In the genomic region with DNA sequence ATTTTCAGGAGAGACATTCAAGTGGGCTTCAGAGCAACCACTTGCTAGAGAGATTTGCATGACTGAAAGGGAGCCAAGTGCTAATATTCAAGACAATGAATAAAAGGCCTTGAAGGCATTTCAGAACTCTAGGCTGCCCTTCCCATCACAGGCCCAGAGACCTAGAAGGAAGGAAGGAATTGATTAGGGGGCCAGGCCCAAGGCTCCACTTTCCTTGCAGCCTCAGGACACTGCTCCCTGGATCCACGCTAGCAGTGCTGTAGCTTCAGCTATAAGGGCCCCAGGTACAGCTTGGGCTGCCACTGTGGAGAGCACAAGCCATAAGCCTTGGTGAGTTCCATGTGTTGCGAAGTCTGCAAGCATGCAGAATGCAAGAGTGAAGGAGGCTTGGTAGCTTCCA, we compare ENCODE assay signal across 26 cellular contexts.
"Had no signal": no experiment of that assay in that cellular context is flagged by ENCODE, and none has a peak within 500 bp of the region (broad histone marks: within the 10 kb centered on the region; RNA-seq: fewer than 3 reads in every experiment).

No MANE protein-coding gene starts in this region.

- ATAC-seq: foreskin keratinocyte; gastroesophageal sphincter; heart left ventricle; left lung; naive thymus-derived CD4-positive, alpha-beta T cell; pancreas; right lobe of liver; stimulated activated naive CD8-positive, alpha-beta T cell treated with anti-CD3 and anti-CD28 coated beads, Interleukin-15, amount 100 ng/mL, for 72 hours; upper lobe of right lung had no signal

- H2AFZ ChIP-seq: hepatocyte, neural progenitor cell had no signal

- H3K4me2 ChIP-seq: hepatocyte, neural progenitor cell had no signal

- H3K27me3 ChIP-seq: dorsolateral prefrontal cortex, esophagus muscularis mucosa, foreskin keratinocyte, gastroesophageal sphincter, heart left ventricle, hepatocyte, left lung, neural progenitor cell, pancreas, right lobe of liver, suprapubic skin, transverse colon, upper lobe of right lung, uterus had no signal

- DNase-seq: cerebellar nuclear complex; dorsolateral prefrontal cortex; effector CD4-positive, alpha-beta T cell; foreskin keratinocyte; heart left ventricle; kidney; left lung; mesendoderm; midbrain; naive thymus-derived CD4-positive, alpha-beta T cell; nucleus accumbens; pancreas; right lobe of liver; small intestine; stimulated activated CD4-positive, alpha-beta T cell treated with anti-CD3 and anti-CD28 coated beads, Interleukin-15, amount 100 ng/mL, for 24 hours; stimulated activated CD4-positive, alpha-beta T cell treated with anti-CD3 and anti-CD28 coated beads, Interleukin-2, amount 100 ng/mL, for 48 hours; stimulated activated naive CD4-positive, alpha-beta T cell; stimulated activated naive CD8-positive, alpha-beta T cell treated with anti-CD3 and anti-CD28 coated beads, Interleukin-15, amount 100 ng/mL, for 72 hours; transverse colon; upper lobe of right lung; uterus had no signal

- H3K4me1 ChIP-seq: esophagus muscularis mucosa, foreskin keratinocyte, gastroesophageal sphincter, heart left ventricle, left lung, pancreas, right lobe of liver, suprapubic skin, transverse colon, upper lobe of right lung, uterus had no signal

- H3K27ac ChIP-seq: dorsolateral prefrontal cortex, esophagus muscularis mucosa, foreskin keratinocyte, gastroesophageal sphincter, heart left ventricle, hepatocyte, left lung, neural progenitor cell, pancreas, right lobe of liver, suprapubic skin, transverse colon, upper lobe of right lung, uterus had no signal

- H3K36me3 ChIP-seq: esophagus muscularis mucosa, gastroesophageal sphincter, heart left ventricle, left lung, neural progenitor cell, pancreas, right lobe of liver, suprapubic skin, transverse colon, upper lobe of right lung, uterus had no signal

- H3K9me3 ChIP-seq: gastroesophageal sphincter, pancreas, right lobe of liver, suprapubic skin, transverse colon, upper lobe of right lung, uterus had no signal

- H3K9ac ChIP-seq: neural progenitor cell had no signal

- H3K79me2 ChIP-seq: hepatocyte had no signal

- H3K4me3 ChIP-seq: dorsolateral prefrontal cortex, esophagus muscularis mucosa, gastroesophageal sphincter, heart left ventricle, hepatocyte, left lung, neural progenitor cell, pancreas, right lobe of liver, suprapubic skin, transverse colon, upper lobe of right lung, uterus had no signal
